In genomic region chr6:35050291-35050987, GRCh38 we compare ENCODE assay signal across 13 cellular contexts.
DNase-seq lines count a peak whose midpoint lies in the region; ATAC-seq and TF ChIP-seq lines count a peak whose summit lies in the region.
"Had no signal": no experiment of that assay in that cellular context is flagged by ENCODE, and none has a peak within 500 bp of the region (broad histone marks: within the 10 kb centered on the region; RNA-seq: fewer than 3 reads in every experiment).

No MANE protein-coding gene starts in this region.

- no peaks in the 10 kb centered on the region for H3K36me3 ChIP-seq in colonic mucosa
- peaks cover 0 to under 1% of the 10 kb centered on the region in 2 donors for H3K36me3 ChIP-seq in vagina

- no peak overlapping the region for H3K4me3 ChIP-seq in colonic mucosa
- H3K4me3 ChIP-seq in vagina, result no peak overlapping the region

- H3K36me3 Mint-ChIP-seq in nephron progenitor cell (ENCODE audit: low read depth), result peaks cover 13% of the 10 kb centered on the region
- H3K36me3 Mint-ChIP-seq in activated naive CD8-positive, alpha-beta T cell treated with anti-CD3 and anti-CD28 coated beads for 36 hours, result no peaks in the 10 kb centered on the region

- no peak for TF ChIP-seq POLR2A in vagina (IDR thresholded peaks at IDR 0.05)

- H3K27ac Mint-ChIP-seq in nephron progenitor cell, result peak overlapping the region; percentile 32
- H3K27ac Mint-ChIP-seq in activated naive CD8-positive, alpha-beta T cell treated with anti-CD3 and anti-CD28 coated beads for 36 hours, result no peak overlapping the region

- DNase-seq in cardiac septum (ENCODE audit: low spot score) (peak; percentile 75), Right ventricle myocardium superior (no peak), colonic mucosa (no peak), nephron progenitor cell (no peak), vagina (ENCODE audit: extremely low spot score in 2 of 2) (no peak), RPMI8226 (no peak)
- DNase-seq in activated naive CD8-positive, alpha-beta T cell treated with anti-CD3 and anti-CD28 coated beads for 36 hours, result no peak
- DNase-seq: activated CD8-positive, alpha-beta memory T cell treated with anti-CD3 and anti-CD28 coated beads, Interleukin-2, amount 50 U/mL, for 48 hours; NCI-H2107; stimulated activated CD4-positive, alpha-beta T cell treated with anti-CD3 and anti-CD28 coated beads, Interleukin-1b, Interleukin-23, amount 100 ng/mL, for 48 hours; stimulated activated naive CD4-positive, alpha-beta T cell treated with Interleukin-2 at 50 U/mL for 16 hours had no signal

- peaks cover 27% of the 10 kb centered on the region for H3K4me1 ChIP-seq in colonic mucosa
- H3K4me1 ChIP-seq in vagina, result peaks cover 79% of the 10 kb centered on the region

- H3K4me3 Mint-ChIP-seq in nephron progenitor cell, result no peak overlapping the region
- no peak overlapping the region for H3K4me3 Mint-ChIP-seq in activated naive CD8-positive, alpha-beta T cell treated with anti-CD3 and anti-CD28 coated beads for 36 hours

- peak overlapping the region; percentile 95 for H3K27ac ChIP-seq in colonic mucosa
- peak overlapping the region; percentile 80 for H3K27ac ChIP-seq in vagina
- H3K27ac ChIP-seq: epithelial cell of prostate had no signal

- H3K9ac ChIP-seq in colonic mucosa (ENCODE audit: low read depth in 2 of 2, low read length in 2 of 2), result no peak overlapping the region

- TF ChIP-seq CTCF in colonic mucosa (IDR thresholded peaks at IDR 0.05) (no peak), nephron progenitor cell (IDR thresholded peaks at IDR 0.05) (no peak), vagina (IDR thresholded peaks at IDR 0.05) (no peak)

- intact Hi-C loops in cardiac septum (cut with DNase I), result no loop called here
- intact Hi-C loops in Right ventricle myocardium superior (cut with DNase I), result no loop called here
- intact Hi-C loops in colonic mucosa (cut with DNase I), result no loop called here
- intact Hi-C loops in vagina (cut with DNase I), result no loop called here

- H3K27me3 ChIP-seq in colonic mucosa, result no peaks in the 10 kb centered on the region
- H3K27me3 ChIP-seq in vagina, result no peaks in the 10 kb centered on the region

- peaks cover 10% of the 10 kb centered on the region for H3K4me1 Mint-ChIP-seq in nephron progenitor cell
- H3K4me1 Mint-ChIP-seq in activated naive CD8-positive, alpha-beta T cell treated with anti-CD3 and anti-CD28 coated beads for 36 hours, result peaks cover 19% of the 10 kb centered on the region

- H3K9me3 ChIP-seq in colonic mucosa (no peaks in the 10 kb centered on the region), vagina (no peaks in the 10 kb centered on the region)

- H3K27me3 Mint-ChIP-seq in nephron progenitor cell (ENCODE audit: low read depth, poor library complexity), result no peaks in the 10 kb centered on the region
- H3K27me3 Mint-ChIP-seq in activated naive CD8-positive, alpha-beta T cell treated with anti-CD3 and anti-CD28 coated beads for 36 hours, result no peaks in the 10 kb centered on the region

- no peak for ATAC-seq in Right ventricle myocardium superior (ENCODE audit: poor library complexity)
- ATAC-seq in HG02678 (IDR thresholded peaks at IDR 0.05; ENCODE audit: unreplicated experiment), result no peak

- no peaks in the 10 kb centered on the region for H3K9me3 Mint-ChIP-seq in nephron progenitor cell
- H3K9me3 Mint-ChIP-seq in activated naive CD8-positive, alpha-beta T cell treated with anti-CD3 and anti-CD28 coated beads for 36 hours, result no peaks in the 10 kb centered on the region
